Comparison of ENCODE assay signal across 21 cellular contexts in the genomic region with DNA sequence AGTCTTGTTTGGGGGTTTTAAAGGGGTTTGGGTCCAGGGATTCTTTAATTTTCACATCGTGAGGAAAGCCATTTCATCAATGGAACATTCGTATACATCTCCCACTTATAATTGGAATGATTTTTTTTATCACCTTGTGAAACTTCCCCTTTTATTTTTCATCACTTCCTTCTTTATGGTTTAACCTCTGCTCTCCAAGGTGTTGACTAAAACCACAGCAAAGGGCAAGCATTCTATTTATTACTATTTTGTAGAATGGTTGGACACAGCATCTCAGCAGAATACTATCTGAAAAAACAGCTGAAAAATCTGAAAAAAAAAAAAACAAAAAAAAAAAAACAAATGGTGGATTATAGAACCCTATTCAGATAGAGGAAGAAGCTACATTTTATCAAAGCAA.
A peak's percentile ranks its signal among the peaks of the same experiment; 100 is the strongest.
DNase-seq lines count a peak whose midpoint lies in the region; ATAC-seq and TF ChIP-seq lines count a peak whose summit lies in the region.
"Had no signal": no experiment of that assay in that cellular context is flagged by ENCODE, and none has a peak within 500 bp of the region (broad histone marks: within the 10 kb centered on the region; RNA-seq: fewer than 3 reads in every experiment).

No MANE protein-coding gene starts in this region.

- no peaks in the 10 kb centered on the region for H3K4me1 ChIP-seq in DND-41 (ENCODE audit: insufficient read depth, low read length)
- no peaks in the 10 kb centered on the region for H3K4me1 ChIP-seq in vagina
- H3K4me1 ChIP-seq: heart left ventricle, Peyer's patch, uterus had no signal

- H3K9me3 ChIP-seq in DND-41 (ENCODE audit: insufficient read depth, low read length, severe bottlenecking) (peaks cover 7% of the 10 kb centered on the region), vagina (no peaks in the 10 kb centered on the region)
- H3K9me3 ChIP-seq: Peyer's patch, uterus had no signal

- ATAC-seq in DND-41 (ENCODE audit: insufficient read depth, low read depth): 0 out of 3 replicates have a peak, but pooled peaks have one; percentile 39
- ATAC-seq in HG03565 (IDR thresholded peaks at IDR 0.05; ENCODE audit: unreplicated experiment): peak; percentile 60
- ATAC-seq in HG02610 (IDR thresholded peaks at IDR 0.05; ENCODE audit: unreplicated experiment): no peak
- ATAC-seq: activated CD8-positive, alpha-beta T cell treated with anti-CD3 and anti-CD28 coated beads for 36 hours; activated T-cell treated with anti-CD3 and anti-CD28 coated beads, Interleukin-2, amount 50 U/mL, for 4 hours; heart left ventricle; natural killer cell treated with Interleukin-12 subunit alpha and Interleukin-12 subunit beta and Interleukin-15 and Interleukin-18, amount 100 ng/mL, for 72 hours; T-cell; WTC11 had no signal

- H3K36me3 ChIP-seq in DND-41 (ENCODE audit: insufficient read depth, low read length): no peaks in the 10 kb centered on the region
- no peaks in the 10 kb centered on the region for H3K36me3 ChIP-seq in vagina
- H3K36me3 ChIP-seq: heart left ventricle, Peyer's patch, uterus had no signal

- TF ChIP-seq CTCF in DND-41 (IDR thresholded peaks at IDR 0.05; ENCODE audit: borderline replicate concordance, extremely low read depth, low read length, poor library complexity, severe bottlenecking): no peak
- no peak for TF ChIP-seq CTCF in vagina (IDR thresholded peaks at IDR 0.05)

- no peaks in the 10 kb centered on the region for H3K79me2 ChIP-seq in DND-41 (ENCODE audit: insufficient read depth, low read length)

- no peak for TF ChIP-seq POLR2A in vagina (IDR thresholded peaks at IDR 0.05)

- intact Hi-C loops in vagina (cut with DNase I): no loop called here

- H3K27ac ChIP-seq in DND-41 (ENCODE audit: low read length) (no peak overlapping the region), vagina (no peak overlapping the region)
- H3K27ac ChIP-seq: heart left ventricle, Peyer's patch, uterus had no signal

- no peak overlapping the region for H3K4me3 ChIP-seq in DND-41 (ENCODE audit: low read depth in 1 of 2, low read length in 2 of 2)
- no peak overlapping the region for H3K4me3 ChIP-seq in vagina
- H3K4me3 ChIP-seq: heart left ventricle, Peyer's patch, uterus had no signal

- H3K4me2 ChIP-seq in DND-41 (ENCODE audit: insufficient read depth, low read length): no peak overlapping the region

- H4K20me1 ChIP-seq in DND-41 (ENCODE audit: insufficient read depth, low read length): no peaks in the 10 kb centered on the region

- H2AFZ ChIP-seq in DND-41 (ENCODE audit: low read depth, low read length): no peak overlapping the region

- no peak overlapping the region for H3K9ac ChIP-seq in DND-41 (ENCODE audit: low read depth, low read length)

- DNase-seq in DND-41: no peak
- DNase-seq in NOMO-1 treated with dmso at 0.1 percent for 144 hours (lab: John Stamatoyannopoulos, UW; ENCODE audit: unreplicated experiment): peak; percentile 46
- peak; percentile 15 for DNase-seq in dermis blood vessel endothelial cell
- no peak for DNase-seq in kidney tubule cell (ENCODE audit: low spot score)
- no peak for DNase-seq in vagina (ENCODE audit: extremely low spot score in 2 of 2)
- DNase-seq in activated CD4-positive, CD25-positive, alpha-beta regulatory T cell treated with anti-CD3 and anti-CD28 coated beads, Interleukin-2, amount 50 U/mL, for 72 hours: no peak
- DNase-seq: activated CD8-positive, alpha-beta T cell treated with anti-CD3 and anti-CD28 coated beads for 36 hours; activated naive CD4-positive, alpha-beta T cell treated with anti-CD3 and anti-CD28 coated beads, Interleukin-2, amount 10 ng/mL, durations not matched to agents 7 days and 5 days; activated T-cell treated with anti-CD3 and anti-CD28 coated beads, Interleukin-2, amount 50 U/mL, for 4 hours; heart left ventricle; mesenchymal stem cell; NCI-H2081 treated with DMSO at 0.1 percent for 48 hours; NCI-H524 treated with DMSO at 0.1 percent for 48 hours; Peyer's patch; stimulated activated CD4-positive, alpha-beta T cell treated with anti-CD3 and anti-CD28 coated beads, Interleukin-4, amount 100 ng/mL, for 1 hour; T-cell; uterus had no signal

- H3K27me3 ChIP-seq in DND-41 (ENCODE audit: insufficient read depth, low read length, poor library complexity): no peaks in the 10 kb centered on the region
- no peaks in the 10 kb centered on the region for H3K27me3 ChIP-seq in vagina
- H3K27me3 ChIP-seq: heart left ventricle, Peyer's patch, uterus had no signal

Comparison
In these comparisons a context has a peak if more than half of its experiments do, and no peak if none do; other contexts are left out.
1. DNase-seq: peak in NOMO-1 treated with dmso at 0.1 percent for 144 hours (single experiment) and dermis blood vessel endothelial cell (single experiment); none in DND-41 (single experiment), kidney tubule cell (single experiment), vagina (0 of 2) and activated CD4-positive, CD25-positive, alpha-beta regulatory T cell treated with anti-CD3 and anti-CD28 coated beads, Interleukin-2, amount 50 U/mL, for 72 hours (single experiment).